ENCODE assay signal across 19 cellular contexts in genomic region chr1:87104140-87104539, GRCh38.
DNase-seq lines count a peak whose midpoint lies in the region; ATAC-seq, FAIRE-seq and TF ChIP-seq lines count a peak whose summit lies in the region.
"Had no signal": no experiment of that assay in that cellular context is flagged by ENCODE, and none has a peak within 500 bp of the region (broad histone marks: within the 10 kb centered on the region; RNA-seq: fewer than 3 reads in every experiment).

No MANE protein-coding gene starts in this region.

- H3K36me3 Mint-ChIP-seq in progenitor cell of endocrine pancreas (ENCODE audit: insufficient read depth) (peaks cover 12% of the 10 kb centered on the region), WTC11 (peaks cover 25% of the 10 kb centered on the region)

- no peak for TF ChIP-seq POLR2A in A549 (IDR thresholded peaks at IDR 0.05; ENCODE audit: low read length)

- CTCF ChIA-PET in A549 (lab: Yijun Ruan, JAX) = no interaction called here
- CTCF ChIA-PET in WTC11 (lab: Charles Lee) = no interaction called here

- H3K27me3 Mint-ChIP-seq in progenitor cell of endocrine pancreas (no peaks in the 10 kb centered on the region), WTC11 (ENCODE audit: low read depth) (no peaks in the 10 kb centered on the region)
- H3K27me3 Mint-ChIP-seq: CD4-positive, alpha-beta memory T cell had no signal

- H3K4me2 ChIP-seq in A549 = peak overlapping the region; percentile 40; the same call in 2 of the 3 replicates

- H3K4me3 Mint-ChIP-seq in progenitor cell of endocrine pancreas (ENCODE audit: low read depth) (no peak overlapping the region), WTC11 (no peak overlapping the region)
- H3K4me3 Mint-ChIP-seq: CD4-positive, alpha-beta memory T cell had no signal

- no peak for TF ChIP-seq EP300 in A549 (IDR thresholded peaks at IDR 0.05)

- FAIRE-seq in A549 (lab: Jason Lieb, UNC) (no peak), GM18507 (lab: Jason Lieb, UNC) (peak; percentile 12)
- FAIRE-seq: A204.1, D721Med, G401.6, GM12891, GM19239, H1 had no signal

- H3K4me1 ChIP-seq in A549 (peaks cover 20% of the 10 kb centered on the region; the same call in 2 of the 3 replicates), RWPE2 (ENCODE audit: insufficient read depth, poor library complexity, severe bottlenecking) (peaks cover 18% of the 10 kb centered on the region)
- H3K4me1 ChIP-seq: BE2C had no signal

- H3K9me3 Mint-ChIP-seq in progenitor cell of endocrine pancreas (ENCODE audit: low read depth) (peaks cover 4% of the 10 kb centered on the region), WTC11 (peaks cover 21% of the 10 kb centered on the region)

- H3K27me3 ChIP-seq in RWPE2 (ENCODE audit: insufficient read depth, poor library complexity, severe bottlenecking) = no peaks in the 10 kb centered on the region
- H3K27me3 ChIP-seq: BE2C had no signal

- H3K4me1 Mint-ChIP-seq in progenitor cell of endocrine pancreas (ENCODE audit: low read depth) (peaks cover 16% of the 10 kb centered on the region), WTC11 (peaks cover 22% of the 10 kb centered on the region)
- H3K4me1 Mint-ChIP-seq: CD4-positive, alpha-beta memory T cell had no signal

- H3K4me3 ChIP-seq in A549 = no peak overlapping the region
- H3K4me3 ChIP-seq in RWPE2 (ENCODE audit: severe bottlenecking) = no peak overlapping the region
- H3K4me3 ChIP-seq: HAP-1 had no signal

- H3K27ac ChIP-seq in A549 (no peak overlapping the region), RWPE2 (ENCODE audit: poor library complexity, severe bottlenecking) (no peak overlapping the region)
- H3K27ac ChIP-seq: C4-2B had no signal

- WGBS in A549 (ENCODE audit: missing lambda C conversion rate) = 19% methylated on average over 1 of the region's 1 CpG

- no peaks in the 10 kb centered on the region for H3K36me3 ChIP-seq in RWPE2 (ENCODE audit: low read depth)
- H3K36me3 ChIP-seq: BE2C, HAP-1 had no signal

- H3K27ac Mint-ChIP-seq in progenitor cell of endocrine pancreas = no peak overlapping the region
- no peak overlapping the region for H3K27ac Mint-ChIP-seq in WTC11
- H3K27ac Mint-ChIP-seq: CD4-positive, alpha-beta memory T cell had no signal

- ATAC-seq in A549 (no peak), RWPE2 (ENCODE audit: low read depth) (peak; percentile 73), esophagus mucosa (peak; percentile 71), HG02884 (IDR thresholded peaks at IDR 0.05; ENCODE audit: unreplicated experiment) (no peak), WTC11 (no peak)

- no peak for DNase-seq in A549 (ENCODE audit: low read depth in 1 of 2, low spot score in 1 of 2)
- DNase-seq in GM18507 (ENCODE audit: extremely low spot score, insufficient read length, low read depth) = no peak
- DNase-seq in RWPE2 (ENCODE audit: low spot score) = no peak
- DNase-seq in progenitor cell of endocrine pancreas (ENCODE audit: low spot score, unreplicated experiment) = no peak
- no peak for DNase-seq in WTC11 (ENCODE audit: low spot score)
- DNase-seq: BE2C; CD4-positive, alpha-beta memory T cell; DMS153; EL had no signal

- TF ChIP-seq RAD21 in A549 (conservative IDR thresholded peaks at IDR 0.05 in 1 of 2, IDR thresholded peaks at IDR 0.05 in 1 of 2) = no peak

- no peaks in the 10 kb centered on the region for H3K9me3 ChIP-seq in A549
- H3K9me3 ChIP-seq in RWPE2 (ENCODE audit: severe bottlenecking) = no peaks in the 10 kb centered on the region
- H3K9me3 ChIP-seq: BE2C, HAP-1 had no signal

- TF ChIP-seq CTCF in A549 (IDR thresholded peaks at IDR 0.05) = no peak
- TF ChIP-seq CTCF in RWPE2 (IDR thresholded peaks at IDR 0.05; ENCODE audit: poor library complexity, severe bottlenecking) = no peak
- TF ChIP-seq CTCF in progenitor cell of endocrine pancreas (IDR thresholded peaks at IDR 0.05; ENCODE audit: unreplicated experiment) = no peak
- TF ChIP-seq CTCF in WTC11 (IDR thresholded peaks at IDR 0.05) = no peak

- POLR2A ChIA-PET in A549 (lab: Yijun Ruan, JAX) = no interaction called here
- POLR2A ChIA-PET in WTC11 (lab: Charles Lee) = no interaction called here

TF ChIP-seq in A549, 52 proteins besides CTCF, POLR2A, EP300 and RAD21:
- TF ChIP-seq HMGXB4 (CRISPR knock-in tag; IDR thresholded peaks at IDR 0.05; ENCODE audit: borderline replicate concordance) (no peak), HDAC2 (IDR thresholded peaks at IDR 0.05) (no peak), GATA3 (IDR thresholded peaks at IDR 0.05; ENCODE audit: borderline replicate concordance) (no peak), HES2 (IDR thresholded peaks at IDR 0.05) (no peak)

TF ChIP-seq in WTC11, 78 proteins besides CTCF, POLR2A, EP300 and RAD21:
- no peak for TF ChIP-seq HMGA2 (CRISPR knock-in tag; IDR thresholded peaks at IDR 0.05)
- TF ChIP-seq TCF7 (CRISPR knock-in tag; IDR thresholded peaks at IDR 0.05; ENCODE audit: low read depth) = no peak
- TF ChIP-seq KAT7 (CRISPR knock-in tag; IDR thresholded peaks at IDR 0.05; ENCODE audit: borderline replicate concordance) = no peak
- TF ChIP-seq, protein P1, sequence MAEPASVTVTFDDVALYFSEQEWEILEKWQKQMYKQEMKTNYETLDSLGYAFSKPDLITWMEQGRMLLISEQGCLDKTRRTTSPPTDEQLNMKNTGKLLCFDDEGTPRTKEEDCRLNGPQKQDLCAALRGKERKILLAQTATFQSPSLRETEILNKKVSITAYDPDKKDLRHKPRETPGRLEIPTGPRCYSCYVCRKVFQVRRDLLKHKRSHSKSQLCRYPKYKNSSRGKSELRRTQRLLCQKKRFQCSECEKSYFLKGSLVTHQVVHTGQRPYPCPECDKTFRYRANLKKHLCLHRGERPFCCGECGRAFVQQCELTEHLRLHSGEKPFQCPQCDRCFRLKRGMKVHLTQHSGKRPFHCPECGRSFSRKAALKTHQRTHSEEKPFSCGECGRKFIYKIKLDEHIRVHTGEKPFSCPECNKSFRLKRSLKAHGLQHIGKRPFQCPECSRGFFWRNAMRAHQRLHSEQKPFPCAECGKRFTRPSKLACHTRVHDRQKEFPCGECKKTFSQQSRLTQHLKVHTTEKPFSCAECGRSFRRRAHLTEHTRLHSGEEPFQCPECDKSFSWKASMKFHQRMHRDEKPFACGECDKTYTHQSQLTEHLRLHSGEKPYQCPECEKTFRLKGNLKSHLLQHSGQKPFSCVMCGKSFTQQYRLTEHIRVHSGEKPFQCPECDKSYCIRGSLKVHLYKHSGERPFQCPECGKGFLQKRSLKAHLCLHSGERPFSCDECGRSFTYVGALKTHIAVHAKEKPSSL (CRISPR knock-in tag; conservative IDR thresholded peaks at IDR 0.05) = no peak
- no peak for TF ChIP-seq MYBL2 (CRISPR knock-in tag; IDR thresholded peaks at IDR 0.05)
- TF ChIP-seq ZNF512 (CRISPR knock-in tag; IDR thresholded peaks at IDR 0.05; ENCODE audit: borderline replicate concordance) = no peak
- TF ChIP-seq OVOL2 (CRISPR knock-in tag; IDR thresholded peaks at IDR 0.05; ENCODE audit: borderline replicate concordance) = no peak
- TF ChIP-seq, protein P2, sequence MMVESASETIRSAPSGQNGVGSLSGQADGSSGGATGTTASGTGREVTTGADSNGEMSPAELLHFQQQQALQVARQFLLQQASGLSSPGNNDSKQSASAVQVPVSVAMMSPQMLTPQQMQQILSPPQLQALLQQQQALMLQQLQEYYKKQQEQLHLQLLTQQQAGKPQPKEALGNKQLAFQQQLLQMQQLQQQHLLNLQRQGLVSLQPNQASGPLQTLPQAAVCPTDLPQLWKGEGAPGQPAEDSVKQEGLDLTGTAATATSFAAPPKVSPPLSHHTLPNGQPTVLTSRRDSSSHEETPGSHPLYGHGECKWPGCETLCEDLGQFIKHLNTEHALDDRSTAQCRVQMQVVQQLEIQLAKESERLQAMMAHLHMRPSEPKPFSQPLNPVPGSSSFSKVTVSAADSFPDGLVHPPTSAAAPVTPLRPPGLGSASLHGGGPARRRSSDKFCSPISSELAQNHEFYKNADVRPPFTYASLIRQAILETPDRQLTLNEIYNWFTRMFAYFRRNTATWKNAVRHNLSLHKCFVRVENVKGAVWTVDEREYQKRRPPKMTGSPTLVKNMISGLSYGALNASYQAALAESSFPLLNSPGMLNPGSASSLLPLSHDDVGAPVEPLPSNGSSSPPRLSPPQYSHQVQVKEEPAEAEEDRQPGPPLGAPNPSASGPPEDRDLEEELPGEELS (CRISPR knock-in tag; IDR thresholded peaks at IDR 0.05) = no peak

Comparison
In these comparisons a context has a peak if more than half of its experiments do, and no peak if none do; other contexts are left out.
1. ATAC-seq: peak in RWPE2 (single experiment) and esophagus mucosa (single experiment); none in A549 (0 of 2), HG02884 (single experiment) and WTC11 (single experiment).